In genomic region chr6:113893866-113894265, GRCh38 we compare ENCODE assay signal across 19 cellular contexts. TPM values are rescaled to one million over a fixed set of nuclear protein-coding genes. Genes with fewer than 3 reads are reported as not detected.
A peak's percentile ranks its signal among the peaks of the same experiment; 100 is the strongest.
DNase-seq lines count a peak whose midpoint lies in the region; ATAC-seq, FAIRE-seq and TF ChIP-seq lines count a peak whose summit lies in the region.
"Had no signal": no experiment of that assay in that cellular context is flagged by ENCODE, and none has a peak within 500 bp of the region (broad histone marks: within the 10 kb centered on the region; RNA-seq: fewer than 3 reads in every experiment).

No MANE protein-coding gene starts in this region.

- 90% methylated on average over 1 to 2 of the region's 3 CpGs for WGBS in mesodermal cell (ENCODE audit: insufficient coverage in 2 of 2), 2 experiments

- ATAC-seq in SK-N-SH treated with all-trans-retinoic acid at 6 μM for 48 hours: peak; percentile 65
- ATAC-seq: activated CD4-positive, alpha-beta T cell treated with anti-CD3 and anti-CD28 coated beads for 36 hours; activated naive CD4-positive, alpha-beta T cell treated with anti-CD3 and anti-CD28 coated beads, Interleukin-2, amount 50 U/mL, for 72 hours had no signal

- H3K4me3 ChIP-seq in ACC112 (ENCODE audit: low read depth, low read length) (no peak overlapping the region), mesodermal cell (ENCODE audit: extremely low read depth, insufficient read depth, low read length, poor library complexity, severe bottlenecking) (no peak overlapping the region)
- H3K4me3 ChIP-seq: stomach had no signal

- DNase-seq in fibroblast of gingiva (ENCODE audit: low read depth) (peak; percentile 22), NOMO-1 (lab: John Stamatoyannopoulos, UW; ENCODE audit: unreplicated experiment in 2 of 2) (no peak), iPS-NIHi7 (ENCODE audit: extremely low spot score) (no peak), urothelium cell line (ENCODE audit: low spot score) (no peak), HK-2 (ENCODE audit: unreplicated experiment) (no peak)
- DNase-seq: activated CD4-positive, alpha-beta T cell treated with anti-CD3 and anti-CD28 coated beads for 36 hours; NCI-H1436; NCI-H2171; NCI-H526 treated with DMSO at 0.1 percent for 48 hours; small intestine; stimulated activated CD4-positive, alpha-beta T cell treated with anti-CD3 and anti-CD28 coated beads, Interleukin-4, amount 100 ng/mL, for 4 hours; stomach had no signal

- H3K36me3 ChIP-seq in ACC112 (ENCODE audit: insufficient read depth, low read length) (no peaks in the 10 kb centered on the region), mesodermal cell (ENCODE audit: control insufficient read depth, insufficient read depth, low read length) (no peaks in the 10 kb centered on the region)
- H3K36me3 ChIP-seq: stomach had no signal

- H3K27me3 ChIP-seq in ACC112 (ENCODE audit: insufficient read depth, low read length): no peaks in the 10 kb centered on the region
- H3K27me3 ChIP-seq: stomach had no signal

- no peak for FAIRE-seq in urothelium cell line (lab: Jason Lieb, UNC)
- FAIRE-seq: A204.1, D721Med, small intestine had no signal

- H3K9me3 ChIP-seq in mesodermal cell (ENCODE audit: control insufficient read depth, low read length): peaks cover 10% of the 10 kb centered on the region

- no peaks in the 10 kb centered on the region for H3K79me2 ChIP-seq in ACC112 (ENCODE audit: control insufficient read depth, insufficient read depth, low read length, unreplicated experiment)

- peaks cover 3% of the 10 kb centered on the region for H3K4me1 ChIP-seq in ACC112 (ENCODE audit: control insufficient read depth, insufficient read depth, low read length, unreplicated experiment)
- H3K4me1 ChIP-seq in mesodermal cell (ENCODE audit: control insufficient read depth, insufficient read depth, low read length, poor library complexity, severe bottlenecking): no peaks in the 10 kb centered on the region
- H3K4me1 ChIP-seq: stomach had no signal

- H3K27ac ChIP-seq in ACC112 (ENCODE audit: low read depth, low read length) (0 out of 2 replicates have a peak overlapping the region, but pooled peaks have one; percentile 16), mesodermal cell (ENCODE audit: low read depth, low read length, severe bottlenecking) (peak overlapping the region; percentile 3)
- H3K27ac ChIP-seq: C4-2B, stomach had no signal

- no peak overlapping the region for H2AFZ ChIP-seq in ACC112 (ENCODE audit: low read length, unreplicated experiment)

TF ChIP-seq in SK-N-SH treated with all-trans-retinoic acid at 6 μM for 48 hours, 23 proteins besides CTCF, POLR2A, EP300 and RAD21:
- no peak for TF ChIP-seq TSHZ2 (CRISPR knock-in tag; IDR thresholded peaks at IDR 0.05)
- no peak for TF ChIP-seq ISL1 (CRISPR knock-in tag; IDR thresholded peaks at IDR 0.05)
- no peak for TF ChIP-seq ZNF565 (CRISPR knock-in tag; conservative IDR thresholded peaks at IDR 0.05; ENCODE audit: low read depth)
- TF ChIP-seq ARNTL (CRISPR knock-in tag; IDR thresholded peaks at IDR 0.05; ENCODE audit: borderline replicate concordance, low read depth): no peak
- no peak for TF ChIP-seq PATZ1 (CRISPR knock-in tag; IDR thresholded peaks at IDR 0.05; ENCODE audit: borderline replicate concordance)
- no peak for TF ChIP-seq GLIS3 (CRISPR knock-in tag; IDR thresholded peaks at IDR 0.05)
- no peak for TF ChIP-seq ZNF70 (CRISPR knock-in tag; IDR thresholded peaks at IDR 0.05)
- no peak for TF ChIP-seq RARB (CRISPR knock-in tag; IDR thresholded peaks at IDR 0.05)
- no peak for TF ChIP-seq CSRNP3 (CRISPR knock-in tag; IDR thresholded peaks at IDR 0.05)
- no peak for TF ChIP-seq BACH2 (CRISPR knock-in tag; IDR thresholded peaks at IDR 0.05; ENCODE audit: borderline replicate concordance)
- no peak for TF ChIP-seq ZNF8 (CRISPR knock-in tag; IDR thresholded peaks at IDR 0.05)

RNA-seq across cellular contexts. Expression of gene MARCKS, which starts 36.7 kb away (rescaled TPM):
- polyA plus RNA-seq in mesodermal cell (2013, experiment 1 of 2): 144 TPM
- 145 TPM for polyA plus RNA-seq in mesodermal cell (2013, experiment 2 of 2)
